In the genomic region with DNA sequence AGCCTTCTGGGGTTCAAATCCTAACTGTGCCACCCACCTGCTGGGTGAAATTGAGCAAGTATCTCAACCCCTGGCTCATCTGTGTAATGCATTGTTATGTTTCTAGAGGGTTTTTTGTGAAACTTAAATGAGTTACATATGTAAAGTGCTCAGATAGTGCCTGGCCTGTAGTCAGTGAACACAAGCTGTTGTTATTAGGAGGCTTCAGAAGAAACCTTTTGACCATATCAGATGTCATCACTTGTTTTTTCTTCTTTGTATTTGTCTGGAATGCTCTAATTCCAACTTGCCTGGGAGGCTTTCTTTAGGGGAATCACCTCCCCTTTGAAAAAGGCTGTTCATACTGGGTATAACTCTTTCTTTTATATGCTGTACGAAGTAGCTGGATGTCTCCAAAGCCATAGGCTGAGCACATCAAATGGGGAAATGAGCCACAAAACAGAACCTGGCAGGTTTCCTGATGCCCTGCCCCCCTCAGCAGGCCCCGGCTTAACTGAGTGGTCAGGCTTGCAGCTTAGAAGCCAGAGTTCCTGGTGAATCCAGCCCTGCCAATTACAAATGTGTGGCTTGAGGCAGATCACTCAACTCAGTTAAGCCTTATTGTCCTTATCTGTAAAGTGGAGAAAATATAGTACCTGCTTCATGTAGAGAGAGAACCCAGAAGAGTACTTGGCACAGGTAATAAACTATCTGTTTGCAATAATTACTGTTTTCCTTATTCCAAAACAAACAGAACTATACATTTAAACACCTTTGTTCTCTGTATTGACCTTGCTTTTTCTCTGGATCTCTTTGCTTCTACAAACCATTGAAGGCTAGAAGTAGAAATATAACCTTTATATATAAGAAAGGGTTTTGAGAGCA, we compare ENCODE assay signal across 10 cellular contexts.
DNase-seq lines count a peak whose midpoint lies in the region; ATAC-seq and TF ChIP-seq lines count a peak whose summit lies in the region.
"Had no signal": no experiment of that assay in that cellular context is flagged by ENCODE, and none has a peak within 500 bp of the region (broad histone marks: within the 10 kb centered on the region; RNA-seq: fewer than 3 reads in every experiment).

No MANE protein-coding gene starts in this region.

- H3K79me2 ChIP-seq in hepatocyte = peaks cover 83% of the 10 kb centered on the region

- TF ChIP-seq POLR2A in suprapubic skin (IDR thresholded peaks at IDR 0.05) = no peak

- peak overlapping the region; percentile 50 for H3K4me2 ChIP-seq in hepatocyte
- H3K4me2 ChIP-seq: A549 had no signal

- peaks cover 51% of the 10 kb centered on the region for H3K4me1 ChIP-seq in adipocyte (ENCODE audit: control insufficient read depth, insufficient read depth, low read length)
- H3K4me1 ChIP-seq in hepatocyte (ENCODE audit: insufficient read depth) = peaks cover 58% of the 10 kb centered on the region
- H3K4me1 ChIP-seq in suprapubic skin = peaks cover 57% of the 10 kb centered on the region
- H3K4me1 ChIP-seq: SJSA1 had no signal

- H3K9me3 ChIP-seq in adipocyte (ENCODE audit: control insufficient read depth, low read length) (no peaks in the 10 kb centered on the region), hepatocyte (ENCODE audit: low read depth) (no peaks in the 10 kb centered on the region), suprapubic skin (no peaks in the 10 kb centered on the region)
- H3K9me3 ChIP-seq: A549, SJSA1 had no signal

- DNase-seq in NCI-H1694 treated with DMSO at 0.1 percent for 48 hours (lab: John Stamatoyannopoulos, UW) (peak; percentile 45), NCI-H1694 (lab: John Stamatoyannopoulos, UW) (no peak), NCI-H146 (lab: John Stamatoyannopoulos, UW) (peak; percentile 70), adipocyte (ENCODE audit: low read depth) (peak; percentile 65), hepatocyte (ENCODE audit: low spot score) (no peak), suprapubic skin (ENCODE audit: low spot score in 2 of 2) (no peak), GM20000 (ENCODE audit: low spot score) (no peak)

- peak overlapping the region; percentile 15 for H3K9ac ChIP-seq in adipocyte (ENCODE audit: low read length)

- TF ChIP-seq CTCF in hepatocyte (IDR thresholded peaks at IDR 0.05; ENCODE audit: poor library complexity) (no peak), suprapubic skin (IDR thresholded peaks at IDR 0.05) (no peak), GM20000 (IDR thresholded peaks at IDR 0.05; ENCODE audit: extremely low read depth, missing control alignments) (no peak)

- H3K27me3 ChIP-seq in adipocyte (replicated peaks; ENCODE audit: control insufficient read depth, insufficient read depth, low read length) = no peaks in the 10 kb centered on the region
- H3K27me3 ChIP-seq in hepatocyte = no peaks in the 10 kb centered on the region
- H3K27me3 ChIP-seq in suprapubic skin = no peaks in the 10 kb centered on the region
- H3K27me3 ChIP-seq: SJSA1 had no signal

- H3K36me3 ChIP-seq in adipocyte (ENCODE audit: control insufficient read depth, insufficient read depth, low read length, severe bottlenecking) (no peaks in the 10 kb centered on the region), hepatocyte (replicated peaks; ENCODE audit: insufficient read depth, low read depth) (no peaks in the 10 kb centered on the region), suprapubic skin (no peaks in the 10 kb centered on the region)
- H3K36me3 ChIP-seq: SJSA1 had no signal

- H3K4me3 ChIP-seq in adipocyte (ENCODE audit: low read length) (no peak overlapping the region), hepatocyte (no peak overlapping the region), suprapubic skin (no peak overlapping the region)
- H3K4me3 ChIP-seq: A549, SJSA1 had no signal

- 39% methylated on average over 2 of the region's 2 CpGs for WGBS in hepatocyte (ENCODE audit: low lambda C conversion rate, missing lambda C conversion rate)
- WGBS in suprapubic skin = 19% methylated on average over 2 of the region's 2 CpGs

- H3K9me2 ChIP-seq in hepatocyte (replicated peaks; ENCODE audit: insufficient read depth) = no peaks in the 10 kb centered on the region

- H3K27ac ChIP-seq in hepatocyte = peak overlapping the region; percentile 91
- peak overlapping the region; percentile 62 for H3K27ac ChIP-seq in suprapubic skin
- H3K27ac ChIP-seq: A549, SJSA1 had no signal

- no peak for TF ChIP-seq EP300 in suprapubic skin (IDR thresholded peaks at IDR 0.05)

- H2AFZ ChIP-seq in hepatocyte = no peak overlapping the region

- peaks cover 5% of the 10 kb centered on the region for H4K20me1 ChIP-seq in hepatocyte (ENCODE audit: insufficient read depth, poor library complexity, severe bottlenecking)

- ATAC-seq in GM21360 (IDR thresholded peaks at IDR 0.05; ENCODE audit: unreplicated experiment) = no peak

Comparison
In these comparisons a context has a peak if more than half of its experiments do, and no peak if none do; other contexts are left out.
1. DNase-seq: peak in NCI-H1694 treated with DMSO at 0.1 percent for 48 hours (single experiment), NCI-H146 (single experiment) and adipocyte (single experiment); none in NCI-H1694 (single experiment), hepatocyte (single experiment), suprapubic skin (0 of 2) and GM20000 (single experiment).